1 cellular context compared by ENCODE assay signal in genomic region chr9:81664638-81665513, GRCh38.
TF ChIP-seq lines count a peak whose summit lies in the region.

No MANE protein-coding gene starts in this region.

TF ChIP-seq in H1, 55 proteins besides CTCF, POLR2A, EP300 and RAD21 (continued from another document):
- TF ChIP-seq ATF2 (IDR thresholded peaks at IDR 0.05; ENCODE audit: low read length) (no peak), YY1 (IDR thresholded peaks at IDR 0.05; ENCODE audit: low read depth, low read length) (no peak), SAP30 (IDR thresholded peaks at IDR 0.05; ENCODE audit: insufficient read depth, insufficient replicate concordance, low read length) (no peak), RXRA (IDR thresholded peaks at IDR 0.05; ENCODE audit: insufficient read depth, low read depth, low read length) (no peak), CHD7 (IDR thresholded peaks at IDR 0.05; ENCODE audit: insufficient replicate concordance, low read length) (no peak), TAF7 (optimal IDR thresholded peaks at IDR 0.05; ENCODE audit: borderline replicate concordance, low read depth, low read length) (no peak), TEAD4 (IDR thresholded peaks at IDR 0.05; ENCODE audit: low read depth, low read length) (no peak), HDAC6 (IDR thresholded peaks at IDR 0.05; ENCODE audit: low read depth, low read length) (no peak), POU5F1 (IDR thresholded peaks at IDR 0.05; ENCODE audit: low read depth, low read length) (no peak)
